ENCODE assay signal across 1 cellular context in the genomic region with DNA sequence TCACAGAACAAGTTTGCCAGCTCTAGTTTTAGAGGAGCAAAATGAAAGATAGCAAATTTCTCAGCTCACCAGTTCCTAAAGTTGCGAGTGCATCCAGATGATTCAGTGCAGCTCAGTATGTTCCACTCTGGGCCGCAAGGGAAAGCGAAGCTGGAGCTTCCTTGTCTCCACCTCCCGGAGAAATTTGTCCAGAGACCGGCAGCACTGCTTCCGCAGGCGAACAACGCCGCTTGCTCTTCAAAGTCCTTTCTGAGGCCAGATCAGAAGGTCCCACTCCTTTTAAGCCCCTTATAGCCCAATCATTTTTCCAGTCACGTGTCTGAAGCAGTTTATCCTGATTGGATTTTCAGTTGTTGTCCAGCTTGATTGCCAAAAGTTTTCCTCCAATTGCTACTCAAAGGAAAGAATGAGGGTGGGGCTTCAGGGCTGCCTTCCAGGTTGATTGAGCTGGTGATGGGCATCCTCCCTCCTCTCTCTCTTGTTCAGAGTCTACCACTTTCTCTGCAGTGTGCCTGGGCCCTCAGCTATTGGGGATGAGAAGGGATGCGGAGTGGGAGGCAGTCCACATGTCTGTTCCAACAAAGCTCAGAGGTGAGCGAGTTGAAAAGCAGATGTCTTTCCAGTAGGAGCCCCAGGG.
TF ChIP-seq lines count a peak whose summit lies in the region.

A gene with protein sequence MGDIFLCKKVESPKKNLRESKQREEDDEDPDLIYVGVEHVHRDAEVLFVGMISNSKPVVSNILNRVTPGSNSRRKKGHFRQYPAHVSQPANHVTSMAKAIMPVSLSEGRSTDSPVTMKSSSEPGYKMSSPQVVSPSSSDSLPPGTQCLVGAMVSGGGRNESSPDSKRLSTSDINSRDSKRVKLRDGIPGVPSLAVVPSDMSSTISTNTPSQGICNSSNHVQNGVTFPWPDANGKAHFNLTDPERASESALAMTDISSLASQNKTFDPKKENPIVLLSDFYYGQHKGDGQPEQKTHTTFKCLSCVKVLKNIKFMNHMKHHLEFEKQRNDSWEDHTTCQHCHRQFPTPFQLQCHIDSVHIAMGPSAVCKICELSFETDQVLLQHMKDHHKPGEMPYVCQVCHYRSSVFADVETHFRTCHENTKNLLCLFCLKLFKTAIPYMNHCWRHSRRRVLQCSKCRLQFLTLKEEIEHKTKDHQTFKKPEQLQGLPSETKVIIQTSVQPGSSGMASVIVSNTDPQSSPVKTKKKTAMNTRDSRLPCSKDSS (minus strand): TSS at position 251 of the 637 bp plus-strand sequence. CDS start 4,640 bp downstream, outside the sequence.

TF ChIP-seq in HepG2, 621 proteins besides CTCF, POLR2A, EP300 and RAD21 (continues in another document):
- TF ChIP-seq, protein P1, sequence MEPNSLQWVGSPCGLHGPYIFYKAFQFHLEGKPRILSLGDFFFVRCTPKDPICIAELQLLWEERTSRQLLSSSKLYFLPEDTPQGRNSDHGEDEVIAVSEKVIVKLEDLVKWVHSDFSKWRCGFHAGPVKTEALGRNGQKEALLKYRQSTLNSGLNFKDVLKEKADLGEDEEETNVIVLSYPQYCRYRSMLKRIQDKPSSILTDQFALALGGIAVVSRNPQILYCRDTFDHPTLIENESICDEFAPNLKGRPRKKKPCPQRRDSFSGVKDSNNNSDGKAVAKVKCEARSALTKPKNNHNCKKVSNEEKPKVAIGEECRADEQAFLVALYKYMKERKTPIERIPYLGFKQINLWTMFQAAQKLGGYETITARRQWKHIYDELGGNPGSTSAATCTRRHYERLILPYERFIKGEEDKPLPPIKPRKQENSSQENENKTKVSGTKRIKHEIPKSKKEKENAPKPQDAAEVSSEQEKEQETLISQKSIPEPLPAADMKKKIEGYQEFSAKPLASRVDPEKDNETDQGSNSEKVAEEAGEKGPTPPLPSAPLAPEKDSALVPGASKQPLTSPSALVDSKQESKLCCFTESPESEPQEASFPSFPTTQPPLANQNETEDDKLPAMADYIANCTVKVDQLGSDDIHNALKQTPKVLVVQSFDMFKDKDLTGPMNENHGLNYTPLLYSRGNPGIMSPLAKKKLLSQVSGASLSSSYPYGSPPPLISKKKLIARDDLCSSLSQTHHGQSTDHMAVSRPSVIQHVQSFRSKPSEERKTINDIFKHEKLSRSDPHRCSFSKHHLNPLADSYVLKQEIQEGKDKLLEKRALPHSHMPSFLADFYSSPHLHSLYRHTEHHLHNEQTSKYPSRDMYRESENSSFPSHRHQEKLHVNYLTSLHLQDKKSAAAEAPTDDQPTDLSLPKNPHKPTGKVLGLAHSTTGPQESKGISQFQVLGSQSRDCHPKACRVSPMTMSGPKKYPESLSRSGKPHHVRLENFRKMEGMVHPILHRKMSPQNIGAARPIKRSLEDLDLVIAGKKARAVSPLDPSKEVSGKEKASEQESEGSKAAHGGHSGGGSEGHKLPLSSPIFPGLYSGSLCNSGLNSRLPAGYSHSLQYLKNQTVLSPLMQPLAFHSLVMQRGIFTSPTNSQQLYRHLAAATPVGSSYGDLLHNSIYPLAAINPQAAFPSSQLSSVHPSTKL (CRISPR knock-in tag; IDR thresholded peaks at IDR 0.05) = peak; percentile 38
- peak; percentile 23; the same call in 1 of the 2 replicates for TF ChIP-seq THAP11 (CRISPR knock-in tag; IDR thresholded peaks at IDR 0.05)
- TF ChIP-seq ZFX (CRISPR knock-in tag; IDR thresholded peaks at IDR 0.05; ENCODE audit: low read depth) = peak; percentile 35; the same call in 1 of the 2 replicates
- TF ChIP-seq, protein P2, sequence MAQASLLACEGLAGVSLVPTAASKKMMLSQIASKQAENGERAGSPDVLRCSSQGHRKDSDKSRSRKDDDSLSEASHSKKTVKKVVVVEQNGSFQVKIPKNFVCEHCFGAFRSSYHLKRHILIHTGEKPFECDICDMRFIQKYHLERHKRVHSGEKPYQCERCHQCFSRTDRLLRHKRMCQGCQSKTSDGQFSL (CRISPR knock-in tag; IDR thresholded peaks at IDR 0.05) = no peak
- TF ChIP-seq FOXA1 (IDR thresholded peaks at IDR 0.05) = no peak
- TF ChIP-seq FOXA1 (CRISPR knock-in tag; IDR thresholded peaks at IDR 0.05) = peak; percentile 67
- no peak for TF ChIP-seq SP5 (CRISPR knock-in tag; IDR thresholded peaks at IDR 0.05; ENCODE audit: borderline replicate concordance, low read depth)
- peak; percentile 32 for TF ChIP-seq ZNF781 (CRISPR knock-in tag; IDR thresholded peaks at IDR 0.05; ENCODE audit: borderline replicate concordance, not compliant biosample characterization)
- TF ChIP-seq PRDM15 (CRISPR knock-in tag; IDR thresholded peaks at IDR 0.05) = no peak
- TF ChIP-seq CCAR2 (optimal IDR thresholded peaks at IDR 0.05; ENCODE audit: low read depth, low read length) = no peak
- peak; percentile 69 for TF ChIP-seq SP2 (CRISPR knock-in tag; IDR thresholded peaks at IDR 0.05)
- no peak for TF ChIP-seq SNAPC2 (CRISPR knock-in tag; IDR thresholded peaks at IDR 0.05)
- peak; percentile 98 for TF ChIP-seq CEBPB (IDR thresholded peaks at IDR 0.05; ENCODE audit: borderline replicate concordance, low read depth, low read length)
- TF ChIP-seq ZNF589 (CRISPR knock-in tag; conservative IDR thresholded peaks at IDR 0.05) = no peak
- TF ChIP-seq SNAI1 (CRISPR knock-in tag; IDR thresholded peaks at IDR 0.05; ENCODE audit: borderline replicate concordance) = no peak
- TF ChIP-seq CC2D1A (CRISPR knock-in tag; IDR thresholded peaks at IDR 0.05) = no peak
- TF ChIP-seq ZNF878 (CRISPR knock-in tag; IDR thresholded peaks at IDR 0.05) = peak; percentile 5; the same call in 1 of the 2 replicates
- TF ChIP-seq ZNF33A (CRISPR knock-in tag; IDR thresholded peaks at IDR 0.05; ENCODE audit: borderline replicate concordance) = no peak
- 0 out of 2 replicates have a peak, but pooled peaks have one; percentile 47 for TF ChIP-seq ZSCAN25 (CRISPR knock-in tag; IDR thresholded peaks at IDR 0.05)
- TF ChIP-seq ZSCAN29 (CRISPR knock-in tag; conservative IDR thresholded peaks at IDR 0.05) = no peak
- TF ChIP-seq ATF4 (CRISPR knock-in tag; IDR thresholded peaks at IDR 0.05) = 0 out of 4 replicates have a peak, but pooled peaks of 1 of the 2 experiments have one; percentile 5
- peak; percentile 89 for TF ChIP-seq NFYC (CRISPR knock-in tag; IDR thresholded peaks at IDR 0.05)
- TF ChIP-seq, protein P3, sequence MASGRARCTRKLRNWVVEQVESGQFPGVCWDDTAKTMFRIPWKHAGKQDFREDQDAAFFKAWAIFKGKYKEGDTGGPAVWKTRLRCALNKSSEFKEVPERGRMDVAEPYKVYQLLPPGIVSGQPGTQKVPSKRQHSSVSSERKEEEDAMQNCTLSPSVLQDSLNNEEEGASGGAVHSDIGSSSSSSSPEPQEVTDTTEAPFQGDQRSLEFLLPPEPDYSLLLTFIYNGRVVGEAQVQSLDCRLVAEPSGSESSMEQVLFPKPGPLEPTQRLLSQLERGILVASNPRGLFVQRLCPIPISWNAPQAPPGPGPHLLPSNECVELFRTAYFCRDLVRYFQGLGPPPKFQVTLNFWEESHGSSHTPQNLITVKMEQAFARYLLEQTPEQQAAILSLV (CRISPR knock-in tag; IDR thresholded peaks at IDR 0.05; ENCODE audit: borderline replicate concordance) = no peak
- TF ChIP-seq RAD51 (IDR thresholded peaks at IDR 0.05; ENCODE audit: borderline replicate concordance) = peak; percentile 86
- no peak for TF ChIP-seq ZNF318 (CRISPR knock-in tag; IDR thresholded peaks at IDR 0.05)
- TF ChIP-seq FOXK1 (CRISPR knock-in tag; IDR thresholded peaks at IDR 0.05; ENCODE audit: borderline replicate concordance, low read depth) = peak; percentile 60; the same call in 1 of the 2 replicates
- peak; percentile 85 for TF ChIP-seq LCORL (IDR thresholded peaks at IDR 0.05)
- no peak for TF ChIP-seq LCORL (CRISPR knock-in tag; IDR thresholded peaks at IDR 0.05)
- no peak for TF ChIP-seq ZNF549 (CRISPR knock-in tag; IDR thresholded peaks at IDR 0.05)
- TF ChIP-seq, protein P4, sequence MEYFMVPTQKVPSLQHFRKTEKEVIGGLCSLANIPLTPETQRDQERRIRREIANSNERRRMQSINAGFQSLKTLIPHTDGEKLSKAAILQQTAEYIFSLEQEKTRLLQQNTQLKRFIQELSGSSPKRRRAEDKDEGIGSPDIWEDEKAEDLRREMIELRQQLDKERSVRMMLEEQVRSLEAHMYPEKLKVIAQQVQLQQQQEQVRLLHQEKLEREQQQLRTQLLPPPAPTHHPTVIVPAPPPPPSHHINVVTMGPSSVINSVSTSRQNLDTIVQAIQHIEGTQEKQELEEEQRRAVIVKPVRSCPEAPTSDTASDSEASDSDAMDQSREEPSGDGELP (IDR thresholded peaks at IDR 0.05; ENCODE audit: borderline replicate concordance, low read depth) = peak; percentile 84; the same call in 1 of the 2 replicates
- TF ChIP-seq SP1 (IDR thresholded peaks at IDR 0.05) = no peak
- peak; percentile 29; the same call in 1 of the 2 replicates for TF ChIP-seq SP1 (CRISPR knock-in tag; IDR thresholded peaks at IDR 0.05)
